Comparison of ENCODE assay signal across 1 cellular context in the genomic region with DNA sequence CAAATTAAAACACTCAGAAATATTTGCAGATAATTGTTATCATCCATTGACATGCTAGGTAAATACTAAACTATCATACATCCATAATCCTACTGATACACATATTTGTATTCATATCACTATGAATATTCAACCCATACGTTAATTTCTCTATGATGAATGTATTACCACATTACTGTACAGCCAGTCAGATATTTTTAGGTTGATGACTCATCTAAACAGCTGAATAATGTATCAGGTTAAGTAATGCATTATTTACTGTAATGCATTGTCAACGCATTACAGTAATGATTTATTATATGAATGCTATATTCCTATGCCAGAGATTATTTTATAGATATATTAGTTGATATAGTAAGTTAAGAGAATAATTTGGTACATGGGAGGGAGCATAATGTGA.
TF ChIP-seq lines count a peak whose summit lies in the region.

No MANE protein-coding gene starts in this region.

TF ChIP-seq in IMR-90, 13 proteins besides CTCF, POLR2A, EP300 and RAD21 (continued from another document):
- TF ChIP-seq, protein P1, sequence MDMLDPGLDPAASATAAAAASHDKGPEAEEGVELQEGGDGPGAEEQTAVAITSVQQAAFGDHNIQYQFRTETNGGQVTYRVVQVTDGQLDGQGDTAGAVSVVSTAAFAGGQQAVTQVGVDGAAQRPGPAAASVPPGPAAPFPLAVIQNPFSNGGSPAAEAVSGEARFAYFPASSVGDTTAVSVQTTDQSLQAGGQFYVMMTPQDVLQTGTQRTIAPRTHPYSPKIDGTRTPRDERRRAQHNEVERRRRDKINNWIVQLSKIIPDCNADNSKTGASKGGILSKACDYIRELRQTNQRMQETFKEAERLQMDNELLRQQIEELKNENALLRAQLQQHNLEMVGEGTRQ (IDR thresholded peaks at IDR 0.05; ENCODE audit: low read depth, low read length) = no peak
